Comparison of ENCODE assay signal across 22 cellular contexts in the genomic region with DNA sequence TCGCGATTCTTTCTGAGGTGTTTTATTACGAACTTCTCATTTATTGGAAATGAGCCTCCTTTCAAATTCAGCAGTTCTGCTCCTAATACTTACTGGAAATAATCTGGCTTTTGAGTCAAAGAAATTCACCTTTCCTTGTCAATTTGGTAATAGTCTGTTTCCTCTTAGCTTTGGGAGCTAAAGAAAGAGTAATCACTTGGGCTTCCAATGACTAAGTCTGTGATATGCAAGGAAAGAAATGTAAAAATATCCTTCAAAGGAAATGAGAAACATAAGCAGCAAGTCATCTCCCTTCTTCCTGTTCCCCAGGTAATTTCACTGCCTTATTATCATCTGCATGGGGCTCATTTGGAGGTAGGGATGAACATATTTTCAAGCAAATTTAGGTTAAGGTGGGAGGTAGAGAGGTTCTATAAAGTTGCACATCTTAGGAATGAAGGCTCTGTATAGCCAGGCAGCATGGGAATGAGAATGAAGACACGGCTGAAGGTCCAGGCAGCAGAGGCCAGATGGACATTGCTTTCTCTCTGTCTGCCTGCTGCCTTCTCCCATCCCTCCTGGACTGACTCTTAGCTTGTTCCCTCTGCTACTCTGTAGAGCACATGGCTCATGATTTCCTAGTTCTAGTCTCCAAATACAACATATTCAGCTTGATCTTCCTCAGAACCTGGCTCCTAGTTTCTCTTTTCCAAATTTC. TPM values are rescaled to one million over a fixed set of nuclear protein-coding genes. Genes with fewer than 3 reads are reported as not detected.
"Had no signal": no experiment of that assay in that cellular context is flagged by ENCODE, and none has a peak within 500 bp of the region (broad histone marks: within the 10 kb centered on the region; RNA-seq: fewer than 3 reads in every experiment).

No MANE protein-coding gene starts in this region.

- H3K4me3 Mint-ChIP-seq: activated T-cell treated with anti-CD3 and anti-CD28 coated beads, Interleukin-2, amount 50 U/mL, for 72 hours; central memory CD8-positive, alpha-beta T cell; immature natural killer cell; nephron; stimulated activated memory B cell treated with anti-CD40 and anti-IgM and Interleukin-4, amounts not matched to agents 10 μg/mL and 1 μg/mL and 100 μg/mL, for 72 hours had no signal

- H3K9me3 Mint-ChIP-seq: stimulated activated memory B cell treated with anti-CD40 and anti-IgM and Interleukin-4, amounts not matched to agents 10 μg/mL and 1 μg/mL and 100 μg/mL, for 72 hours had no signal

- H3K36me3 Mint-ChIP-seq: stimulated activated memory B cell treated with anti-CD40 and anti-IgM and Interleukin-4, amounts not matched to agents 10 μg/mL and 1 μg/mL and 100 μg/mL, for 72 hours had no signal

- H3K9me3 ChIP-seq: body of pancreas, left lung, prostate gland, spleen, tibial nerve had no signal

- H3K27me3 ChIP-seq: body of pancreas, tibial nerve had no signal

- H3K4me1 Mint-ChIP-seq: nephron; stimulated activated memory B cell treated with anti-CD40 and anti-IgM and Interleukin-4, amounts not matched to agents 10 μg/mL and 1 μg/mL and 100 μg/mL, for 72 hours had no signal

- H3K27ac ChIP-seq: body of pancreas, left lung, prostate gland, spleen, tibial nerve had no signal

- DNase-seq: activated CD4-positive, alpha-beta T cell treated with anti-CD3 and anti-CD28 coated beads for 1 hour; activated CD4-positive, alpha-beta T cell treated with anti-CD3 and anti-CD28 coated beads, Interleukin-2, amount 50 U/mL, for 48 hours; activated CD8-positive, alpha-beta memory T cell treated with anti-CD3 and anti-CD28 coated beads, Interleukin-2, amount 50 U/mL, for 4 hours; activated T-cell treated with anti-CD3 and anti-CD28 coated beads, Interleukin-2, amount 50 U/mL, for 72 hours; body of pancreas; cortex of kidney; effector memory CD4-positive, alpha-beta T cell; immature natural killer cell; left lung; mesendoderm; spleen; stimulated activated CD4-positive, alpha-beta T cell treated with anti-CD3 and anti-CD28 coated beads, Interleukin-1b, Interleukin-23, amount 100 ng/mL, for 48 hours; T-helper 9 cell had no signal

- ATAC-seq: activated T-cell treated with anti-CD3 and anti-CD28 coated beads, Interleukin-2, amount 50 U/mL, for 72 hours; body of pancreas; left lung; sciatic nerve had no signal

- H3K4me3 ChIP-seq: body of pancreas, left lung, prostate gland, spleen, tibial nerve had no signal

- H3K36me3 ChIP-seq: left lung, prostate gland, spleen, tibial nerve had no signal

- H3K27ac Mint-ChIP-seq: activated T-cell treated with anti-CD3 and anti-CD28 coated beads, Interleukin-2, amount 50 U/mL, for 72 hours; immature natural killer cell; nephron; stimulated activated memory B cell treated with anti-CD40 and anti-IgM and Interleukin-4, amounts not matched to agents 10 μg/mL and 1 μg/mL and 100 μg/mL, for 72 hours had no signal

- H3K4me1 ChIP-seq: body of pancreas, left lung, prostate gland, spleen, tibial nerve had no signal

RNA-seq across cellular contexts. Expression of a gene that starts 1.0 kb away (rescaled TPM):
- total RNA-seq: activated T-cell treated with anti-CD3 and anti-CD28 coated beads, Interleukin-2, amount 50 U/mL, for 72 hours; body of pancreas; epithelial cell of proximal tubule; left lung; omental fat pad; prostate gland; sciatic nerve; spleen; subcutaneous adipose tissue; tibial nerve had no signal
- polyA plus RNA-seq: immature natural killer cell, spleen had no signal
